Comparison of ENCODE assay signal across 1 cellular context in genomic region chr6:82246370-82246769, GRCh38.
TF ChIP-seq lines count a peak whose summit lies in the region.

No MANE protein-coding gene starts in this region.

TF ChIP-seq in GM23338, 12 proteins besides CTCF, POLR2A, EP300 and RAD21 (continued from another document):
- TF ChIP-seq REST (IDR thresholded peaks at IDR 0.05; ENCODE audit: unreplicated experiment) (no peak), CREB1 (CRISPR knock-in tag; IDR thresholded peaks at IDR 0.05; ENCODE audit: low read depth) (no peak), POLR2AphosphoS5 (IDR thresholded peaks at IDR 0.05; ENCODE audit: low read depth) (no peak)
